In genomic region chr19:43430142-43430710, GRCh38 we compare ENCODE assay signal across 10 cellular contexts.
DNase-seq lines count a peak whose midpoint lies in the region; ATAC-seq and TF ChIP-seq lines count a peak whose summit lies in the region.
"Had no signal": no experiment of that assay in that cellular context is flagged by ENCODE, and none has a peak within 500 bp of the region (broad histone marks: within the 10 kb centered on the region; RNA-seq: fewer than 3 reads in every experiment).

No MANE protein-coding gene starts in this region.

- ATAC-seq in GM18907 (IDR thresholded peaks at IDR 0.05; ENCODE audit: unreplicated experiment) (no peak), GM19324 (IDR thresholded peaks at IDR 0.05; ENCODE audit: low FRiP score, unreplicated experiment) (no peak)

- no peak overlapping the region; the same call in 1 of the 2 replicates for H3K27ac ChIP-seq in C4-2B

- in situ Hi-C loops in GM13977 (cut with MboI; ENCODE audit: low pct_unique_long_range_greater_than_20kb, low sequenced_read_pairs, unreplicated experiment), result no loop called here

- DNase-seq in GM13977 (ENCODE audit: low spot score) (no peak), OCI-M1 (lab: John Stamatoyannopoulos, UW) (peak; percentile 22), fibroblast of gingiva (ENCODE audit: low read depth) (peak; percentile 53), SIG-M5 treated with dmso at 0.1 percent for 504 hours (lab: John Stamatoyannopoulos, UW; ENCODE audit: unreplicated experiment) (no peak), NCI-H1694 (lab: John Stamatoyannopoulos, UW) (no peak)
- DNase-seq: amygdala, NCI-H774 had no signal

- peak; percentile 23 for TF ChIP-seq CTCF in C4-2B (conservative IDR thresholded peaks at IDR 0.05)
- peak; percentile 25 for TF ChIP-seq CTCF in GM13977 (IDR thresholded peaks at IDR 0.05; ENCODE audit: extremely low read depth, insufficient read depth, missing control alignments)

Comparison
In these comparisons a context has a peak if more than half of its experiments do, and no peak if none do; other contexts are left out.
1. DNase-seq: peak in OCI-M1 (single experiment) and fibroblast of gingiva (single experiment); none in GM13977 (single experiment), SIG-M5 treated with dmso at 0.1 percent for 504 hours (single experiment) and NCI-H1694 (single experiment).